ENCODE assay signal across 22 cellular contexts in genomic region chr2:10193276-10193675, GRCh38.
"Had no signal": no experiment of that assay in that cellular context is flagged by ENCODE, and none has a peak within 500 bp of the region (broad histone marks: within the 10 kb centered on the region; RNA-seq: fewer than 3 reads in every experiment).

No MANE protein-coding gene starts in this region.

- H3K4me3 ChIP-seq: coronary artery, esophagus squamous epithelium, lower lobe of right lung, pancreas, smooth muscle cell, stomach, thyroid gland had no signal

- DNase-seq: effector memory CD8-positive, alpha-beta T cell; erythroblast; esophagus squamous epithelium; left ventricle myocardium superior; lower lobe of right lung; nephron progenitor cell; occipital lobe; stimulated activated CD4-positive, alpha-beta T cell treated with anti-CD3 and anti-CD28 coated beads, Interleukin-2, amount 100 ng/mL, for 24 hours; stimulated activated CD4-positive, alpha-beta T cell treated with anti-CD3 and anti-CD28 coated beads, Interleukin-4, amount 100 ng/mL, for 24 hours; stimulated activated naive CD4-positive, alpha-beta T cell treated with Interleukin-2 at 50 U/mL for 16 hours; stomach; thyroid gland; trophoblast cell had no signal

- ATAC-seq: effector memory CD8-positive, alpha-beta T cell; left ventricle myocardium superior; lower lobe of right lung; naive thymus-derived CD8-positive, alpha-beta T cell; pancreas; sciatic nerve; stimulated activated effector memory CD8-positive, alpha-beta T cell treated with anti-CD3 and anti-CD28 coated beads, Interleukin-12 subunit alpha, Interleukin-12 subunit beta, amount 100 ng/mL, for 72 hours had no signal

- H3K27me3 ChIP-seq: esophagus squamous epithelium, pancreas, stomach, thyroid gland had no signal

- H3K27ac ChIP-seq: coronary artery, esophagus squamous epithelium, pancreas, stomach had no signal

- H3K4me1 ChIP-seq: pancreas had no signal

- H3K9me3 ChIP-seq: esophagus squamous epithelium, lower lobe of right lung, pancreas, thyroid gland had no signal

- H3K36me3 ChIP-seq: esophagus squamous epithelium, lower lobe of right lung, pancreas, stomach, thyroid gland had no signal

- FAIRE-seq: endometrium, frontal cortex, keratinocyte, pancreas had no signal
